ENCODE assay signal across 8 cellular contexts in genomic region chr2:68467077-68467960, GRCh38.
DNase-seq lines count a peak whose midpoint lies in the region; ATAC-seq, FAIRE-seq and TF ChIP-seq lines count a peak whose summit lies in the region.

Gene APLF (plus strand): TSS chr2:68467585. CDS start chr2:68467732, 147 bp downstream.
Gene FBXO48 (minus strand): TSS chr2:68467294. CDS start chr2:68465145, 2,149 bp downstream.

- ATAC-seq in HG03378 (IDR thresholded peaks at IDR 0.05; ENCODE audit: unreplicated experiment): peak; percentile 94

- peak; percentile 74 for TF ChIP-seq POLR2A in GM19099 (IDR thresholded peaks at IDR 0.05; ENCODE audit: extremely low read depth, insufficient read length, low read depth)

- DNase-seq in AML-193 (lab: John Stamatoyannopoulos, UW) (peak; percentile 97 to 98), NCI-H446 treated with DMSO at 0.1 percent for 48 hours (lab: John Stamatoyannopoulos, UW) (peak; percentile 94), cerebellar nuclear complex (lab: John Stamatoyannopoulos, UW) (peak; percentile 86 to 89)
- DNase-seq in activated CD4-positive, CD25-positive, alpha-beta regulatory T cell treated with anti-CD3 and anti-CD28 coated beads, Interleukin-2, amount 50 U/mL, for 72 hours: peak; percentile 96
- DNase-seq in stimulated activated CD4-positive, alpha-beta T cell treated with anti-CD3 and anti-CD28 coated beads, Interleukin-12 subunit alpha, Interleukin-12 subunit beta, amount 100 ng/mL, for 24 hours (ENCODE audit: low read depth in 2 of 2): peak; percentile 97 to 98

- peak; percentile 79 for FAIRE-seq in islet of Langerhans (lab: Jason Lieb, UNC)

Comparison
In these comparisons a context has a peak if more than half of its experiments do, and no peak if none do; other contexts are left out.
1. Peak in every context shown above with its lines: DNase-seq and ATAC-seq.